Comparison of ENCODE assay signal across 9 cellular contexts in the genomic region with DNA sequence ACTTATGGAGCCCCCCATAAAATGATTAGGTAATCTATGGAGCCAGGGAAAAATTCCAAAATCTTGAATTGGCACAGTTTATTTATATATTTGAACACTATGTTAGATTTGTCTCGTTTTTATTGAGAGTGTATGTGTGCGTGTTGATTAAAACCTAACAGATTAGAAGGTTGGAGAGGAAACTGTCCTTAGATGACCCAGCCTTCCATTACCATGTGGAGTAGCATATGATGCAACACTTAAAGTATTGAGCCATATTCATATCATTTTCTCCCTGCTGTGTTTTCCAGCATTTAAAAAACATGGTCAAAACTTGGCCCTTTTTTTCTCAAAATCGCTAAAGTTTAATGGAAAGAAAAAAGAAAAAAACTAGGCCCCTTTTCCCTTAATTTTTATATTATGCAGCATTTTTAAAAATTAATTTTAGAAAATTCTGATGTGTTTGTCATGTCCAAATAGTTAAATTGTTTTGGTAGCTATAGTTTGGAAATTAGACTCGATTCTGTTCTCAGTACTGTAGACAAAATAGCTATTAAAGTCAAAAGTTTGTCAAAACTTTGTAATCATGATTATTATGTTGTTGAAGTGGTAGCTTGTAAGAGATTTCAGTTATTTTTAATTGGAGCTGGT. TPM values are rescaled to one million over a fixed set of nuclear protein-coding genes. Genes with fewer than 3 reads are reported as not detected.
DNase-seq lines count a peak whose midpoint lies in the region; ATAC-seq, FAIRE-seq and TF ChIP-seq lines count a peak whose summit lies in the region.
"Had no signal": no experiment of that assay in that cellular context is flagged by ENCODE, and none has a peak within 500 bp of the region (broad histone marks: within the 10 kb centered on the region; RNA-seq: fewer than 3 reads in every experiment).

No MANE protein-coding gene starts in this region.

- H3K36me3 ChIP-seq in SU-DHL-6 (ENCODE audit: low read length), result peaks cover 4% of the 10 kb centered on the region; the same call in 1 of the 2 replicates
- H3K36me3 ChIP-seq in iPS-15b (ENCODE audit: control insufficient read depth, insufficient read depth, low read length), result no peaks in the 10 kb centered on the region
- no peaks in the 10 kb centered on the region for H3K36me3 ChIP-seq in smooth muscle cell (ENCODE audit: low read depth)

- FAIRE-seq in H54 (lab: Jason Lieb, UNC), result peak; percentile 20

- H2AFZ ChIP-seq in SU-DHL-6 (ENCODE audit: low read depth, low read length, severe bottlenecking), result no peak overlapping the region
- no peak overlapping the region for H2AFZ ChIP-seq in smooth muscle cell (ENCODE audit: low read depth)

- TF ChIP-seq CTCF in SU-DHL-6 (IDR thresholded peaks at IDR 0.05; ENCODE audit: insufficient read depth, low read length, poor library complexity, severe bottlenecking), result no peak
- TF ChIP-seq CTCF in smooth muscle cell (IDR thresholded peaks at IDR 0.05; ENCODE audit: borderline replicate concordance, insufficient read depth, poor library complexity, severe bottlenecking), result no peak

- 84% methylated on average over 4 of the region's 4 CpGs for WGBS in smooth muscle cell (ENCODE audit: low lambda C conversion rate)

- H3K9me2 ChIP-seq in SU-DHL-6 (replicated peaks; ENCODE audit: insufficient read depth, low read length), result no peaks in the 10 kb centered on the region

- H3K27me3 ChIP-seq in SU-DHL-6 (ENCODE audit: low read length) (no peaks in the 10 kb centered on the region), iPS-15b (ENCODE audit: control insufficient read depth, insufficient read depth, low read length) (peaks cover 6% of the 10 kb centered on the region), smooth muscle cell (ENCODE audit: low read depth) (peaks cover 57% of the 10 kb centered on the region)

- H3K9ac ChIP-seq in SU-DHL-6 (ENCODE audit: low read length) (peak overlapping the region; percentile 76), iPS-15b (ENCODE audit: low read depth, low read length) (no peak overlapping the region), smooth muscle cell (ENCODE audit: low read depth) (no peak overlapping the region)

- peaks cover 10% of the 10 kb centered on the region for H3K4me1 ChIP-seq in iPS-15b (ENCODE audit: control insufficient read depth, insufficient read depth, low read length)
- H3K4me1 ChIP-seq in smooth muscle cell (ENCODE audit: low read depth), result peaks cover 21% of the 10 kb centered on the region

- H3K27ac ChIP-seq in SU-DHL-6 (ENCODE audit: low read depth, low read length), result peak overlapping the region; percentile 10; the same call in 1 of the 2 replicates
- H3K27ac ChIP-seq in smooth muscle cell (ENCODE audit: low read depth), result no peak overlapping the region

- TF ChIP-seq POLR2A in H54 (IDR thresholded peaks at IDR 0.05; ENCODE audit: low read depth, low read length), result no peak

- H3F3A ChIP-seq in SU-DHL-6 (ENCODE audit: insufficient read depth) (no peaks in the 10 kb centered on the region), smooth muscle cell (ENCODE audit: low read depth) (peaks cover 4% of the 10 kb centered on the region)

- H3K4me3 ChIP-seq in SU-DHL-6 (ENCODE audit: insufficient read depth, low read length, poor library complexity, severe bottlenecking) (peak overlapping the region; percentile 83), iPS-15b (ENCODE audit: low read depth, low read length) (peak overlapping the region; percentile 97), smooth muscle cell (no peak overlapping the region)

- H3K9me3 ChIP-seq in SU-DHL-6 (ENCODE audit: insufficient read depth, low read length) (no peaks in the 10 kb centered on the region), iPS-15b (ENCODE audit: control insufficient read depth, insufficient read depth, low read length) (no peaks in the 10 kb centered on the region), smooth muscle cell (replicated peaks; ENCODE audit: low read depth) (no peaks in the 10 kb centered on the region)

- peak overlapping the region; percentile 77 for H3K4me2 ChIP-seq in SU-DHL-6 (ENCODE audit: low read depth, low read length, poor library complexity, severe bottlenecking)
- no peak overlapping the region for H3K4me2 ChIP-seq in smooth muscle cell

- DNase-seq in AML-193 (lab: John Stamatoyannopoulos, UW) (peak; percentile 62 to 75), H54 (ENCODE audit: insufficient read length, low spot score) (no peak), middle frontal gyrus (ENCODE audit: extremely low spot score, low spot score) (no peak), smooth muscle cell (lab: John Stamatoyannopoulos, UW; ENCODE audit: unreplicated experiment) (no peak), superior temporal gyrus (ENCODE audit: extremely low spot score) (no peak)
- DNase-seq: midbrain had no signal

- H3K79me2 ChIP-seq in SU-DHL-6 (ENCODE audit: insufficient read depth, low read length) (peaks cover 24% of the 10 kb centered on the region), smooth muscle cell (ENCODE audit: low read depth) (no peaks in the 10 kb centered on the region)

- no peaks in the 10 kb centered on the region for H4K20me1 ChIP-seq in SU-DHL-6 (ENCODE audit: low read depth, low read length)
- H4K20me1 ChIP-seq in smooth muscle cell (ENCODE audit: low read depth), result no peaks in the 10 kb centered on the region

- ATAC-seq in HG03460 (IDR thresholded peaks at IDR 0.05; ENCODE audit: unreplicated experiment), result no peak

RNA-seq across cellular contexts. Expression of gene LRRC8D, which starts 2.3 kb away (rescaled TPM):
- total RNA-seq in smooth muscle cell, result 14.7 and 25.1 TPM in 2 replicates
- polyA plus RNA-seq in smooth muscle cell, result 5.2 and 13.9 TPM in 2 replicates

Comparison
In these comparisons a context has a peak if more than half of its experiments do, and no peak if none do; other contexts are left out.
1. DNase-seq: peak in AML-193 (2 of 2); none in H54 (single experiment), middle frontal gyrus (single experiment), smooth muscle cell (single experiment) and superior temporal gyrus (single experiment).